In genomic region chr1:185720633-185721272, GRCh38 we compare ENCODE assay signal across 8 cellular contexts. TPM values are rescaled to one million over a fixed set of nuclear protein-coding genes. Genes with fewer than 3 reads are reported as not detected.
DNase-seq lines count a peak whose midpoint lies in the region; ATAC-seq and TF ChIP-seq lines count a peak whose summit lies in the region.

No MANE protein-coding gene starts in this region.

- H3K4me3 Mint-ChIP-seq in WTC11: no peak overlapping the region
- H3K4me3 Mint-ChIP-seq in activated CD4-positive, alpha-beta memory T cell treated with anti-CD3 and anti-CD28 coated beads for 36 hours: no peak overlapping the region

- H3K36me3 Mint-ChIP-seq in WTC11: no peaks in the 10 kb centered on the region
- no peaks in the 10 kb centered on the region for H3K36me3 Mint-ChIP-seq in activated CD4-positive, alpha-beta memory T cell treated with anti-CD3 and anti-CD28 coated beads for 36 hours

- POLR2A ChIA-PET in WTC11 (lab: Charles Lee): interaction anchor here (0.6 kb wide), 1 partner anchor 13 kb away, joined by 5 read pairs; the partner anchor contains the start of gene HMCN1
- POLR2A ChIA-PET in activated CD4-positive, alpha-beta memory T cell treated with anti-CD3 and anti-CD28 coated beads for 36 hours (lab: Charles Lee): no interaction called here

- CTCF ChIA-PET in WTC11 (lab: Charles Lee): interaction anchor here (0.5 to 4.0 kb wide), 39 partner anchors 9 to 654 kb away, joined by 3 to 66 read pairs (median 4); partner anchors contain the start of genes HMCN1, ODR4 and TPR
- CTCF ChIA-PET in activated CD4-positive, alpha-beta memory T cell treated with anti-CD3 and anti-CD28 coated beads for 36 hours (lab: Charles Lee): interaction anchor here (0.7 to 1.3 kb wide), 8 partner anchors 9 to 738 kb away, joined by 3 to 5 read pairs (median 4); no protein-coding TSS in a partner anchor

- intact Hi-C loops in activated CD4-positive, alpha-beta memory T cell treated with anti-CD3 and anti-CD28 coated beads for 36 hours (cut with micrococcal nuclease): loop anchor here (5.0 kb wide), 1 partner anchor 492 kb away; no protein-coding TSS in a partner anchor

- H3K9me3 Mint-ChIP-seq in WTC11: no peaks in the 10 kb centered on the region
- no peaks in the 10 kb centered on the region for H3K9me3 Mint-ChIP-seq in activated CD4-positive, alpha-beta memory T cell treated with anti-CD3 and anti-CD28 coated beads for 36 hours

- no peak for ATAC-seq in WTC11
- ATAC-seq in GM18519 (IDR thresholded peaks at IDR 0.05; ENCODE audit: low FRiP score, unreplicated experiment): no peak

- H3K27me3 Mint-ChIP-seq in WTC11 (ENCODE audit: low read depth): no peaks in the 10 kb centered on the region
- H3K27me3 Mint-ChIP-seq in activated CD4-positive, alpha-beta memory T cell treated with anti-CD3 and anti-CD28 coated beads for 36 hours: no peaks in the 10 kb centered on the region

- H3K4me1 Mint-ChIP-seq in WTC11: no peaks in the 10 kb centered on the region
- H3K4me1 Mint-ChIP-seq in activated CD4-positive, alpha-beta memory T cell treated with anti-CD3 and anti-CD28 coated beads for 36 hours (ENCODE audit: low read depth): no peaks in the 10 kb centered on the region

- H3K27ac Mint-ChIP-seq in WTC11: no peak overlapping the region
- no peak overlapping the region for H3K27ac Mint-ChIP-seq in activated CD4-positive, alpha-beta memory T cell treated with anti-CD3 and anti-CD28 coated beads for 36 hours

- DNase-seq in AML-193 (lab: John Stamatoyannopoulos, UW) (peak; percentile 33 to 34), HT-29 (ENCODE audit: low spot score) (peak; percentile 49), WTC11 (ENCODE audit: low spot score) (no peak), iris pigment epithelial cell (ENCODE audit: low read depth) (peak; percentile 57), DMS79 (lab: John Stamatoyannopoulos, UW) (no peak), D341Med (ENCODE audit: low spot score) (no peak)
- DNase-seq in activated CD4-positive, alpha-beta memory T cell treated with anti-CD3 and anti-CD28 coated beads for 36 hours: no peak

- 0 out of 2 replicates have a peak, but pooled peaks have one; percentile 31 for TF ChIP-seq CTCF in WTC11 (IDR thresholded peaks at IDR 0.05)

TF ChIP-seq in WTC11, 78 proteins besides CTCF, POLR2A, EP300 and RAD21 (continues in another document):
- no peak for TF ChIP-seq USF1 (CRISPR knock-in tag; IDR thresholded peaks at IDR 0.05)
- TF ChIP-seq ZNF396 (CRISPR knock-in tag; IDR thresholded peaks at IDR 0.05; ENCODE audit: borderline replicate concordance): no peak
- no peak for TF ChIP-seq TEAD4 (CRISPR knock-in tag; IDR thresholded peaks at IDR 0.05)
- no peak for TF ChIP-seq ZNF317 (CRISPR knock-in tag; IDR thresholded peaks at IDR 0.05; ENCODE audit: borderline replicate concordance, low read depth)
- TF ChIP-seq NR3C1 (CRISPR knock-in tag; conservative IDR thresholded peaks at IDR 0.05; ENCODE audit: low read depth): no peak
- TF ChIP-seq ERG (CRISPR knock-in tag; IDR thresholded peaks at IDR 0.05): no peak
- no peak for TF ChIP-seq ZNF512 (CRISPR knock-in tag; IDR thresholded peaks at IDR 0.05; ENCODE audit: borderline replicate concordance)
- no peak for TF ChIP-seq MYBL2 (CRISPR knock-in tag; IDR thresholded peaks at IDR 0.05)
- no peak for TF ChIP-seq AFF4 (CRISPR knock-in tag; IDR thresholded peaks at IDR 0.05; ENCODE audit: borderline replicate concordance)
- TF ChIP-seq HMGXB4 (CRISPR knock-in tag; IDR thresholded peaks at IDR 0.05): no peak
- no peak for TF ChIP-seq IRF1 (CRISPR knock-in tag; IDR thresholded peaks at IDR 0.05)
- TF ChIP-seq E2F1 (CRISPR knock-in tag; IDR thresholded peaks at IDR 0.05): no peak
- no peak for TF ChIP-seq EMX1 (CRISPR knock-in tag; IDR thresholded peaks at IDR 0.05)

RNA-seq across cellular contexts. Expression of gene HMCN1, which starts 13.4 kb away (rescaled TPM):
- 0.05 and 0.15 TPM in 2 replicates for total RNA-seq in HT-29 (2014; rRNA removed; shearing (Covaris generic))
- total RNA-seq in WTC11 (2021): 5.6 to 10.6 TPM (median 10.5 TPM) in 3 replicates
- not detected for total RNA-seq in activated CD4-positive, alpha-beta memory T cell treated with anti-CD3 and anti-CD28 coated beads for 36 hours

Comparison
In these comparisons a context has a peak if more than half of its experiments do, and no peak if none do; other contexts are left out.
1. DNase-seq: peak in AML-193 (2 of 2), HT-29 (single experiment) and iris pigment epithelial cell (single experiment); none in WTC11 (single experiment), DMS79 (single experiment), D341Med (single experiment) and activated CD4-positive, alpha-beta memory T cell treated with anti-CD3 and anti-CD28 coated beads for 36 hours (single experiment).